24 cellular contexts compared by ENCODE assay signal in the genomic region with DNA sequence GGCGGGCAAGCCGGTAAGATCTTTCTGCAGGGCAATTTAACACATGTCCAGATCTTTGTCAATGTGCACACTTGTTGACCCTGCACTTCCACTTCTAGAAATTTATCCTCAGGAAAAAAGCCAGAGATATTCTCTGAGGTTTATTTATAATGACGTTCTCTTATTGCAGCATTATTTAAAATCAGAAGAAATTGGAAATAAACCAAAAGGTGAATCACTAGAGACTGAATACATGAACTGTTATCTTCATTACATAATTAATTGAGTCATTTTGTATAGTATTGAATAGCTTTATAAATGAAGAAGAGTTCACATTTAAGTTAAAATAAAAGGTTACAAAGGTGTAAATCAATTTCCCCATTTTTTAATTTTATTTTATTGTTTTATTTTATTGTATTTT. TPM values are rescaled to one million over a fixed set of nuclear protein-coding genes. Genes with fewer than 3 reads are reported as not detected.
DNase-seq lines count a peak whose midpoint lies in the region; ATAC-seq, FAIRE-seq and TF ChIP-seq lines count a peak whose summit lies in the region.
"Had no signal": no experiment of that assay in that cellular context is flagged by ENCODE, and none has a peak within 500 bp of the region (broad histone marks: within the 10 kb centered on the region; RNA-seq: fewer than 3 reads in every experiment).

No MANE protein-coding gene starts in this region.

- dilution Hi-C loops in keratinocyte (cut with MboI; ENCODE audit: extremely low pct_ligation_motif_present, low sequenced_read_pairs): no loop called here

- peak; percentile 32 for DNase-seq in ELR (ENCODE audit: low read depth)
- peak; percentile 63 for DNase-seq in PC-3
- peak; percentile 36 for DNase-seq in epithelial cell of esophagus (ENCODE audit: low read depth)
- DNase-seq in keratinocyte (ENCODE audit: low read depth, low spot score): no peak
- DNase-seq in substantia nigra (lab: John Stamatoyannopoulos, UW): no peak
- DNase-seq: AML-193; C1 segment of cervical spinal cord; CD8-positive, alpha-beta T cell; DMS153; H7; HFFc6; NCI-H1694; NCI-H2081; NCI-H446 treated with DMSO at 0.1 percent for 48 hours; NCI-H526 treated with DMSO at 0.1 percent for 48 hours; OCI-M1; SHP77 had no signal

- no peaks in the 10 kb centered on the region for H3K9me1 ChIP-seq in keratinocyte (ENCODE audit: control insufficient read depth, extremely low read depth, insufficient read depth, low read length)

- intact Hi-C loops in PC-3 (cut with micrococcal nuclease): no loop called here

- BruUV-seq in PC-3 (replicated peaks; lab: Mats Ljungman, UMichigan): no TSS peak

- H3K36me3 ChIP-seq in PC-3 (ENCODE audit: low read depth, low read length): no peaks in the 10 kb centered on the region
- no peaks in the 10 kb centered on the region for H3K36me3 ChIP-seq in keratinocyte (ENCODE audit: control insufficient read depth in 2 of 2, extremely low read depth in 1 of 2, insufficient read depth in 2 of 2, low read length in 2 of 2)

- H3K27ac ChIP-seq in PC-3 (ENCODE audit: low read length) (no peak overlapping the region), keratinocyte (ENCODE audit: control insufficient read depth, insufficient read depth, low read length) (peak overlapping the region; percentile 36), substantia nigra (ENCODE audit: low read depth, low read length, poor library complexity, severe bottlenecking) (no peak overlapping the region)
- H3K27ac ChIP-seq: KMS-11 had no signal

- ATAC-seq in PC-3: peak; percentile 34
- ATAC-seq in HG03342 (IDR thresholded peaks at IDR 0.05; ENCODE audit: unreplicated experiment): no peak
- ATAC-seq in HG02973 (IDR thresholded peaks at IDR 0.05; ENCODE audit: unreplicated experiment): no peak
- ATAC-seq: CD8-positive, alpha-beta T cell had no signal

- POLR2A ChIA-PET in PC-3 (lab: Charles Lee; ENCODE audit: unreplicated experiment): no interaction called here

- H3F3A ChIP-seq in PC-3 (ENCODE audit: low read length, unreplicated experiment): no peaks in the 10 kb centered on the region

- H2AFZ ChIP-seq in PC-3 (ENCODE audit: low read length) (no peak overlapping the region), keratinocyte (ENCODE audit: control insufficient read depth, low read length) (no peak overlapping the region)

- H3K9me3 ChIP-seq in PC-3 (ENCODE audit: low read length) (no peaks in the 10 kb centered on the region), keratinocyte (ENCODE audit: control insufficient read depth, low read depth, low read length) (no peaks in the 10 kb centered on the region)

- H3K4me2 ChIP-seq in PC-3 (ENCODE audit: low read length) (no peak overlapping the region), keratinocyte (ENCODE audit: control insufficient read depth, extremely low read depth, insufficient read depth, low read depth, low read length) (peak overlapping the region; percentile 51)
- H3K4me2 ChIP-seq: KMS-11 had no signal

- CTCF ChIA-PET in PC-3 (lab: Charles Lee): interaction anchor here (0.6 to 0.7 kb wide), 2 partner anchors 39 to 261 kb away, joined by 3 to 4 read pairs; no protein-coding TSS in a partner anchor

- TF ChIP-seq CTCF in PC-3 (conservative IDR thresholded peaks at IDR 0.05; ENCODE audit: low read depth, low read length) (no peak), epithelial cell of esophagus (IDR thresholded peaks at IDR 0.05; ENCODE audit: insufficient read depth, low read depth, low read length, missing control alignments) (no peak), keratinocyte (optimal IDR thresholded peaks at IDR 0.05 in 1 of 3, IDR thresholded peaks at IDR 0.05 in 1 of 3, conservative IDR thresholded peaks at IDR 0.05 in 1 of 3; ENCODE audit: extremely low read depth in 1 of 3, insufficient read depth in 2 of 3, low read length in 3 of 3) (no peak)

- H3K9ac ChIP-seq in PC-3 (ENCODE audit: low read length): no peak overlapping the region
- no peak overlapping the region for H3K9ac ChIP-seq in keratinocyte (ENCODE audit: control insufficient read depth, extremely low read depth, insufficient read depth, low read length)
- H3K9ac ChIP-seq: KMS-11 had no signal

- no peak for FAIRE-seq in keratinocyte (lab: Jason Lieb, UNC)
- FAIRE-seq: G401.6, GM12892, GM18507, HTR-8/SVneo had no signal

- H3K27me3 ChIP-seq in PC-3 (ENCODE audit: low read length) (peaks cover 10% of the 10 kb centered on the region), keratinocyte (ENCODE audit: control insufficient read depth, extremely low read depth, insufficient read depth, low read length) (no peaks in the 10 kb centered on the region)

- H4K20me1 ChIP-seq in PC-3 (ENCODE audit: low read length): no peaks in the 10 kb centered on the region
- H4K20me1 ChIP-seq in keratinocyte (ENCODE audit: control insufficient read depth, extremely low read depth, insufficient read depth, low read length): no peaks in the 10 kb centered on the region

- no peaks in the 10 kb centered on the region for H3K9me2 ChIP-seq in PC-3 (replicated peaks; ENCODE audit: low read length)

- H3K79me2 ChIP-seq in PC-3 (ENCODE audit: low read length) (no peaks in the 10 kb centered on the region), keratinocyte (ENCODE audit: control insufficient read depth, insufficient read depth, low read length) (no peaks in the 10 kb centered on the region)

- H3K4me3 ChIP-seq in PC-3 (ENCODE audit: low read length) (no peak overlapping the region), epithelial cell of esophagus (ENCODE audit: low read length) (no peak overlapping the region), keratinocyte (ENCODE audit: control insufficient read depth in 2 of 3, extremely low read depth in 1 of 3, insufficient read depth in 2 of 3, low read depth in 1 of 3, low read length in 3 of 3) (peak overlapping the region in 1 of 3 experiments; percentile 26)

- H3K4me1 ChIP-seq in PC-3 (ENCODE audit: insufficient read depth, low read length) (peaks cover 3% of the 10 kb centered on the region; the same call in 1 of the 2 replicates), keratinocyte (ENCODE audit: control insufficient read depth, extremely low read depth, insufficient read depth, low read length) (peaks cover 15% of the 10 kb centered on the region)

RNA-seq across cellular contexts. Expression of a gene that starts 16.3 kb away (rescaled TPM):
- total RNA-seq in PC-3 (2014; rRNA removed): 161 and 213 TPM in 2 replicates
- polyA plus RNA-seq in keratinocyte: 71.4 to 109 TPM (median 80.2 TPM) in 3 replicates
- polyA plus RNA-seq in keratinocyte (2011; ENCODE audit: low read depth): 42.1 TPM
- polyA plus RNA-seq in keratinocyte (2011; cell fraction: cytosol; rRNA removed): 44.9 and 71.5 TPM in 2 replicates
- 56.6 and 70.5 TPM in 2 replicates for polyA plus RNA-seq in keratinocyte (2011; cell fraction: nucleus; rRNA removed)
- 51.8 and 76.0 TPM in 2 replicates for polyA plus RNA-seq in keratinocyte (2012; ENCODE audit: low replicate concordance)
- polyA minus RNA-seq in keratinocyte: 77.5 to 146 TPM (median 102 TPM) in 3 replicates
- polyA minus RNA-seq in keratinocyte (2011; cell fraction: cytosol; rRNA and poly(A)+ RNA removed): 95.0 TPM
- polyA minus RNA-seq in keratinocyte (2011; cell fraction: nucleus; rRNA and poly(A)+ RNA removed): 45.6 and 96.0 TPM in 2 replicates

RNA-seq across cellular contexts. Expression of a gene that starts 40.1 kb away (rescaled TPM):
- total RNA-seq in PC-3 (2014; rRNA removed): 78.2 and 87.3 TPM in 2 replicates
- polyA plus RNA-seq in keratinocyte: 9.6 to 15.2 TPM (median 9.9 TPM) in 3 replicates
- polyA plus RNA-seq in keratinocyte (2011; ENCODE audit: low read depth): 4.3 TPM
- 7.7 and 11.8 TPM in 2 replicates for polyA plus RNA-seq in keratinocyte (2011; cell fraction: cytosol; rRNA removed)
- polyA plus RNA-seq in keratinocyte (2011; cell fraction: nucleus; rRNA removed): 29.4 and 40.3 TPM in 2 replicates
- 12.7 and 18.5 TPM in 2 replicates for polyA plus RNA-seq in keratinocyte (2012; ENCODE audit: low replicate concordance)
- 8.4 to 11.4 TPM (median 9.6 TPM) in 3 replicates for polyA minus RNA-seq in keratinocyte
- polyA minus RNA-seq in keratinocyte (2011; cell fraction: cytosol; rRNA and poly(A)+ RNA removed): 14.0 TPM
- polyA minus RNA-seq in keratinocyte (2011; cell fraction: nucleus; rRNA and poly(A)+ RNA removed): 13.3 and 15.0 TPM in 2 replicates

RNA-seq across cellular contexts. Expression of a gene that starts 46.7 kb away (rescaled TPM):
- 392 and 440 TPM in 2 replicates for total RNA-seq in PC-3 (2014; rRNA removed)
- 201 to 324 TPM (median 203 TPM) in 3 replicates for polyA plus RNA-seq in keratinocyte
- 92.1 TPM for polyA plus RNA-seq in keratinocyte (2011; ENCODE audit: low read depth)
- polyA plus RNA-seq in keratinocyte (2011; cell fraction: cytosol; rRNA removed): 200 and 321 TPM in 2 replicates
- polyA plus RNA-seq in keratinocyte (2011; cell fraction: nucleus; rRNA removed): 110 and 188 TPM in 2 replicates
- 181 and 204 TPM in 2 replicates for polyA plus RNA-seq in keratinocyte (2012; ENCODE audit: low replicate concordance)
- polyA minus RNA-seq in keratinocyte: 24.9 to 201 TPM (median 79.6 TPM) in 3 replicates
- 138 TPM for polyA minus RNA-seq in keratinocyte (2011; cell fraction: cytosol; rRNA and poly(A)+ RNA removed)
- polyA minus RNA-seq in keratinocyte (2011; cell fraction: nucleus; rRNA and poly(A)+ RNA removed): 30.4 and 56.4 TPM in 2 replicates

RNA-seq across cellular contexts. Expression of a gene that starts 53.9 kb away (rescaled TPM):
- total RNA-seq in PC-3 (2014; rRNA removed): 29.2 and 39.0 TPM in 2 replicates
- 1.3 to 2.4 TPM (median 1.8 TPM) in 3 replicates for polyA plus RNA-seq in keratinocyte
- 0.91 TPM for polyA plus RNA-seq in keratinocyte (2011; ENCODE audit: low read depth)
- 1.0 and 1.2 TPM in 2 replicates for polyA plus RNA-seq in keratinocyte (2011; cell fraction: cytosol; rRNA removed)
- polyA plus RNA-seq in keratinocyte (2011; cell fraction: nucleus; rRNA removed): 2.1 and 2.3 TPM in 2 replicates
- polyA plus RNA-seq in keratinocyte (2012; ENCODE audit: low replicate concordance): 1.8 and 2.5 TPM in 2 replicates
- polyA minus RNA-seq in keratinocyte: 1.4 to 3.7 TPM (median 2.8 TPM) in 3 replicates
- polyA minus RNA-seq in keratinocyte (2011; cell fraction: cytosol; rRNA and poly(A)+ RNA removed): 2.3 TPM
- 0.84 and 1.6 TPM in 2 replicates for polyA minus RNA-seq in keratinocyte (2011; cell fraction: nucleus; rRNA and poly(A)+ RNA removed)

Comparison
In these comparisons a context has a peak if more than half of its experiments do, and no peak if none do; other contexts are left out.
1. DNase-seq: peak in ELR (single experiment), PC-3 (single experiment) and epithelial cell of esophagus (single experiment); none in keratinocyte (single experiment) and substantia nigra (0 of 49).